In the genomic region with DNA sequence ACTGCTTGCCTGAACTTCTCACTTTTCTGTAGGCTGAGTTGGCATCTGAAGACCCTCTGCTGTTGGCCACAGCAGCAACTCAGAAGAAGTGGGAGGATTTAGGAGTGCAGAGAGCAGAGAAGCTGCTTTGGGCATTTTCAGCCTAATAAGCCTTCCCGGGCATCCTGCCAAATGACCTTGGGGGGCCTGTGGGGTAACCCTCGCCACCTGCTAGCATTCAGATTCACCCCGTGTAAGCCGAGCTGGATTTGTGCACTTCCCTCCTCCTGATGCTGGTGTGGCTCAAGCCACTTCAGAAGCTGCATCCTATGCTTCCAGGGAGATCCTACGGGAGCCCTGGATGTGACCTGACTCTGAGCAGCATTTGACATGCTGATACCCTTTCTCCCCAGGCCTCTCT, we compare ENCODE assay signal across 27 cellular contexts.
A peak's percentile ranks its signal among the peaks of the same experiment; 100 is the strongest.
DNase-seq lines count a peak whose midpoint lies in the region; ATAC-seq, FAIRE-seq and TF ChIP-seq lines count a peak whose summit lies in the region.
"Had no signal": no experiment of that assay in that cellular context is flagged by ENCODE, and none has a peak within 500 bp of the region (broad histone marks: within the 10 kb centered on the region; RNA-seq: fewer than 3 reads in every experiment).

No MANE protein-coding gene starts in this region.

- FAIRE-seq in RCC 7860 (lab: Jason Lieb, UNC): no peak

- H3K4me3 ChIP-seq in HEK293 (ENCODE audit: low read depth, low read length) (no peak overlapping the region), SJCRH30 (no peak overlapping the region)
- H3K4me3 ChIP-seq: BLaER1, GM23248, hepatocyte, prostate gland, SJSA1, stomach, tibial artery had no signal

- no peak for ATAC-seq in HG02623 (IDR thresholded peaks at IDR 0.05; ENCODE audit: unreplicated experiment)
- no peak for ATAC-seq in GM21786 (IDR thresholded peaks at IDR 0.05; ENCODE audit: unreplicated experiment)
- ATAC-seq: activated CD4-positive, alpha-beta T cell treated with anti-CD3 and anti-CD28 coated beads for 36 hours; Panc1 had no signal

- no peaks in the 10 kb centered on the region for H3K9me3 ChIP-seq in HEK293 (ENCODE audit: control insufficient read depth, insufficient read depth, low read depth, low read length)
- no peaks in the 10 kb centered on the region for H3K9me3 ChIP-seq in SJCRH30 (replicated peaks)
- H3K9me3 ChIP-seq: BLaER1, Caco-2, neutrophil, prostate gland, SJSA1, stomach, tibial artery had no signal

- H3K27me3 ChIP-seq in SJCRH30: no peaks in the 10 kb centered on the region
- H3K27me3 ChIP-seq: BLaER1, hepatocyte, SJSA1 had no signal

- H3K36me3 ChIP-seq in HEK293 (ENCODE audit: control insufficient read depth in 2 of 2, insufficient read depth in 1 of 2, low read length in 2 of 2) (no peaks in the 10 kb centered on the region), SJCRH30 (no peaks in the 10 kb centered on the region)
- H3K36me3 ChIP-seq: BLaER1, neutrophil, prostate gland, SJSA1, stomach, tibial artery had no signal

- no peaks in the 10 kb centered on the region for H3K4me1 ChIP-seq in HEK293 (ENCODE audit: control insufficient read depth, insufficient read depth, low read length)
- no peaks in the 10 kb centered on the region; the same call in 1 of the 2 replicates for H3K4me1 ChIP-seq in SJCRH30
- H3K4me1 ChIP-seq: Caco-2, prostate gland, stomach, tibial artery had no signal

- no peak for TF ChIP-seq CTCF in HEK293 (tag by site-specific recombination; IDR thresholded peaks at IDR 0.05)

- POLR2A ChIA-PET in HEK293 (lab: Yijun Ruan, JAX): no interaction called here

- CTCF ChIA-PET in HEK293 (lab: Yijun Ruan, JAX): interaction anchor here (0.5 to 0.7 kb wide), 3 partner anchors 370 to 503 kb away, joined by 3 to 4 read pairs (median 3); no protein-coding TSS in a partner anchor

- DNase-seq in DMS 273 (lab: John Stamatoyannopoulos, UW; ENCODE audit: unreplicated experiment): peak; percentile 68
- DNase-seq in NCI-H2171 (lab: John Stamatoyannopoulos, UW): peak; percentile 71
- DNase-seq in SJCRH30: peak; percentile 50 to 72
- DNase-seq in GOT3 (lab: John Stamatoyannopoulos, UW): no peak
- DNase-seq in RCC 7860 (ENCODE audit: low spot score): no peak
- DNase-seq: activated CD4-positive, alpha-beta T cell treated with anti-CD3 and anti-CD28 coated beads for 36 hours; activated CD8-positive, alpha-beta memory T cell treated with anti-CD3 and anti-CD28 coated beads for 24 hours; activated gamma-delta T cell; activated T-cell treated with anti-CD3 and anti-CD28 coated beads, Interleukin-2, amount 50 U/mL, for 1 hour; Caco-2; effector memory CD4-positive, alpha-beta T cell; foreskin melanocyte; GM23248; mesenchymal stem cell; stimulated activated CD4-positive, alpha-beta T cell treated with anti-CD3 and anti-CD28 coated beads, Interleukin-15, amount 100 ng/mL, for 24 hours; stomach; T-helper 1 cell; tibial artery had no signal

- H3K27ac ChIP-seq in HEK293 (ENCODE audit: extremely low read depth, low read depth, low read length): no peak overlapping the region
- no peak overlapping the region for H3K27ac ChIP-seq in SJCRH30
- H3K27ac ChIP-seq: BLaER1, GM23248, hepatocyte, neutrophil, prostate gland, SJSA1, stomach, tibial artery had no signal

TF ChIP-seq in HEK293, 187 proteins besides CTCF, POLR2A, EP300 and RAD21:
- TF ChIP-seq ZNF335 (tag by site-specific recombination; conservative IDR thresholded peaks at IDR 0.05) (no peak), SCRT1 (tag by site-specific recombination; IDR thresholded peaks at IDR 0.05; ENCODE audit: borderline replicate concordance) (no peak), ZNF664 (tag by site-specific recombination; IDR thresholded peaks at IDR 0.05) (no peak), OVOL3 (tag by site-specific recombination; IDR thresholded peaks at IDR 0.05) (no peak), ZNF777 (tag by site-specific recombination; IDR thresholded peaks at IDR 0.05; ENCODE audit: borderline replicate concordance) (no peak), ZNF660 (tag by site-specific recombination; IDR thresholded peaks at IDR 0.05) (0 out of 2 replicates have a peak, but pooled peaks have one; percentile 15), ZNF274 (IDR thresholded peaks at IDR 0.05; ENCODE audit: low read length) (no peak), ZNF274 (tag by site-specific recombination; IDR thresholded peaks at IDR 0.05; ENCODE audit: borderline replicate concordance) (no peak), ZBTB8A (tag by site-specific recombination; IDR thresholded peaks at IDR 0.05) (0 out of 2 replicates have a peak, but pooled peaks have one; percentile 49), GLIS1 (tag by site-specific recombination; IDR thresholded peaks at IDR 0.05) (peak; percentile 62), ZIC2 (tag by site-specific recombination; IDR thresholded peaks at IDR 0.05) (peak; percentile 83)
- TF ChIP-seq, protein P1, sequence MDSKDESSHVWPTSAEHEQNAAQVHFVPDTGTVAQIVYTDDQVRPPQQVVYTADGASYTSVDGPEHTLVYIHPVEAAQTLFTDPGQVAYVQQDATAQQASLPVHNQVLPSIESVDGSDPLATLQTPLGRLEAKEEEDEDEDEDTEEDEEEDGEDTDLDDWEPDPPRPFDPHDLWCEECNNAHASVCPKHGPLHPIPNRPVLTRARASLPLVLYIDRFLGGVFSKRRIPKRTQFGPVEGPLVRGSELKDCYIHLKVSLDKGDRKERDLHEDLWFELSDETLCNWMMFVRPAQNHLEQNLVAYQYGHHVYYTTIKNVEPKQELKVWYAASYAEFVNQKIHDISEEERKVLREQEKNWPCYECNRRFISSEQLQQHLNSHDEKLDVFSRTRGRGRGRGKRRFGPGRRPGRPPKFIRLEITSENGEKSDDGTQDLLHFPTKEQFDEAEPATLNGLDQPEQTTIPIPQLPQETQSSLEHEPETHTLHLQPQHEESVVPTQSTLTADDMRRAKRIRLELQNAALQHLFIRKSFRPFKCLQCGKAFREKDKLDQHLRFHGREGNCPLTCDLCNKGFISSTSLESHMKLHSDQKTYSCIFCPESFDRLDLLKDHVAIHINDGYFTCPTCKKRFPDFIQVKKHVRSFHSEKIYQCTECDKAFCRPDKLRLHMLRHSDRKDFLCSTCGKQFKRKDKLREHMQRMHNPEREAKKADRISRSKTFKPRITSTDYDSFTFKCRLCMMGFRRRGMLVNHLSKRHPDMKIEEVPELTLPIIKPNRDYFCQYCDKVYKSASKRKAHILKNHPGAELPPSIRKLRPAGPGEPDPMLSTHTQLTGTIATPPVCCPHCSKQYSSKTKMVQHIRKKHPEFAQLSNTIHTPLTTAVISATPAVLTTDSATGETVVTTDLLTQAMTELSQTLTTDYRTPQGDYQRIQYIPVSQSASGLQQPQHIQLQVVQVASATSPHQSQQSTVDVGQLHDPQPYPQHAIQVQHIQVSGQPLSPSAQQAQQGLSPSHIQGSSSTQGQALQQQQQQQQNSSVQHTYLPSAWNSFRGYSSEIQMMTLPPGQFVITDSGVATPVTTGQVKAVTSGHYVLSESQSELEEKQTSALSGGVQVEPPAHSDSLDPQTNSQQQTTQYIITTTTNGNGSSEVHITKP (tag by site-specific recombination; IDR thresholded peaks at IDR 0.05): peak; percentile 40; the same call in 1 of the 2 replicates

Comparison
In these comparisons a context has a peak if more than half of its experiments do, and no peak if none do; other contexts are left out.
1. DNase-seq: peak in DMS 273 (single experiment), NCI-H2171 (single experiment) and SJCRH30 (2 of 2); none in GOT3 (single experiment) and RCC 7860 (single experiment).